Comparison of ENCODE assay signal across 1 cellular context in genomic region chr11:34155759-34156062, GRCh38.
TF ChIP-seq lines count a peak whose summit lies in the region.

No MANE protein-coding gene starts in this region.

TF ChIP-seq in IMR-90, 13 proteins besides CTCF, POLR2A, EP300 and RAD21 (continued from another document):
- TF ChIP-seq RFX5 (IDR thresholded peaks at IDR 0.05; ENCODE audit: low read depth, low read length), result no peak
- TF ChIP-seq RCOR1 (IDR thresholded peaks at IDR 0.05; ENCODE audit: insufficient replicate concordance, low read length), result no peak
- TF ChIP-seq MAFK (IDR thresholded peaks at IDR 0.05; ENCODE audit: low read depth, low read length), result no peak
- no peak for TF ChIP-seq CHD1 (IDR thresholded peaks at IDR 0.05; ENCODE audit: low read depth, low read length)
- no peak for TF ChIP-seq NFE2L2 (IDR thresholded peaks at IDR 0.05; ENCODE audit: low read depth, low read length)
- no peak for TF ChIP-seq ELK1 (IDR thresholded peaks at IDR 0.05; ENCODE audit: borderline replicate concordance, low read depth, low read length)
- TF ChIP-seq CEBPB (IDR thresholded peaks at IDR 0.05; ENCODE audit: low read depth, low read length), result no peak
- no peak for TF ChIP-seq MAZ (IDR thresholded peaks at IDR 0.05; ENCODE audit: borderline replicate concordance, low read depth, low read length)
- no peak for TF ChIP-seq FOS (IDR thresholded peaks at IDR 0.05; ENCODE audit: low read depth, low read length)
- TF ChIP-seq SMC3 (IDR thresholded peaks at IDR 0.05; ENCODE audit: low read depth, low read length), result no peak
